Comparison of ENCODE assay signal across 23 cellular contexts in genomic region chr2:88760819-88761598, GRCh38.
"Had no signal": no experiment of that assay in that cellular context is flagged by ENCODE, and none has a peak within 500 bp of the region (broad histone marks: within the 10 kb centered on the region; RNA-seq: fewer than 3 reads in every experiment).

No MANE protein-coding gene starts in this region.

- H3K36me3 ChIP-seq: gastrocnemius medialis, pancreas, upper lobe of left lung had no signal

- ATAC-seq: gastrocnemius medialis; left ventricle myocardium superior; pancreas; right cardiac atrium; stimulated activated naive CD8-positive, alpha-beta T cell treated with anti-CD3 and anti-CD28 coated beads, Interleukin-15, Interleukin-2, amounts not matched to agents 100 U/mL and 50 U/mL, for 24 hours; WTC11 had no signal

- DNase-seq: activated CD4-positive, alpha-beta T cell treated with anti-CD3 and anti-CD28 coated beads, Interleukin-2, amount 50 U/mL, for 48 hours; activated effector memory CD4-positive, alpha-beta T cell treated with anti-CD3 and anti-CD28 coated beads, Interleukin-2, amount 50 U/mL, for 16 hours; activated naive CD4-positive, alpha-beta T cell treated with anti-CD3 and anti-CD28 coated beads, Interleukin-2, amount 10 ng/mL, durations not matched to agents 7 days and 5 days; amygdala; gastrocnemius medialis; head of caudate nucleus; hypothalamus; left ventricle myocardium superior; mammary epithelial cell; midbrain; nephron progenitor cell; pancreas; right cardiac atrium; stimulated activated CD4-positive, alpha-beta T cell treated with anti-CD3 and anti-CD28 coated beads, Interleukin-12 subunit alpha, Interleukin-12 subunit beta, amount 100 ng/mL, for 4 hours; stimulated activated CD4-positive, alpha-beta T cell treated with anti-CD3 and anti-CD28 coated beads, Interleukin-4, amount 100 ng/mL, for 4 hours; stimulated activated naive CD8-positive, alpha-beta T cell treated with anti-CD3 and anti-CD28 coated beads, Interleukin-15, Interleukin-2, amounts not matched to agents 100 U/mL and 50 U/mL, for 24 hours; T1000; upper lobe of left lung had no signal

- H3K27ac ChIP-seq: coronary artery, esophagus muscularis mucosa, gastrocnemius medialis, pancreas, upper lobe of left lung had no signal

- H3K4me3 Mint-ChIP-seq: activated naive CD4-positive, alpha-beta T cell treated with anti-CD3 and anti-CD28 coated beads, Interleukin-2, amount 10 ng/mL, durations not matched to agents 7 days and 5 days; nephron progenitor cell; WTC11 had no signal

- H3K4me3 ChIP-seq: coronary artery, esophagus muscularis mucosa, gastrocnemius medialis, pancreas, upper lobe of left lung had no signal

- H3K27ac Mint-ChIP-seq: activated naive CD4-positive, alpha-beta T cell treated with anti-CD3 and anti-CD28 coated beads, Interleukin-2, amount 10 ng/mL, durations not matched to agents 7 days and 5 days; nephron progenitor cell; WTC11 had no signal

- H3K9me3 ChIP-seq: gastrocnemius medialis, pancreas had no signal

- FAIRE-seq: bronchial epithelial cell, islet of Langerhans, pancreas had no signal

- H3K4me1 Mint-ChIP-seq: nephron progenitor cell had no signal
